8 cellular contexts compared by ENCODE assay signal in genomic region chr1:100353073-100353801, GRCh38. TPM values are rescaled to one million over a fixed set of nuclear protein-coding genes. Genes with fewer than 3 reads are reported as not detected.
DNase-seq lines count a peak whose midpoint lies in the region; ATAC-seq and TF ChIP-seq lines count a peak whose summit lies in the region.

No MANE protein-coding gene starts in this region.

- H3K4me3 ChIP-seq in effector memory CD4-positive, alpha-beta T cell (ENCODE audit: insufficient read depth, low read depth, low read length, poor library complexity, severe bottlenecking), result peak overlapping the region; percentile 99
- peak overlapping the region; percentile 96 for H3K4me3 ChIP-seq in mononuclear cell (ENCODE audit: low read length)
- H3K4me3 ChIP-seq in suprapubic skin, result peak overlapping the region; percentile 99

- no peak for TF ChIP-seq POLR2A in suprapubic skin (IDR thresholded peaks at IDR 0.05)

- no peaks in the 10 kb centered on the region for H3K9me3 ChIP-seq in effector memory CD4-positive, alpha-beta T cell (ENCODE audit: control insufficient read depth, low read length)
- no peaks in the 10 kb centered on the region for H3K9me3 ChIP-seq in mononuclear cell (ENCODE audit: low read depth, low read length)
- H3K9me3 ChIP-seq in suprapubic skin, result no peaks in the 10 kb centered on the region

- peak overlapping the region; percentile 96 for H3K27ac ChIP-seq in effector memory CD4-positive, alpha-beta T cell (ENCODE audit: insufficient read depth, low read length, poor library complexity, severe bottlenecking)
- H3K27ac ChIP-seq in suprapubic skin, result peak overlapping the region; percentile 92

- H3K27me3 ChIP-seq in effector memory CD4-positive, alpha-beta T cell (replicated peaks; ENCODE audit: control insufficient read depth, insufficient read depth, low read length, poor library complexity, severe bottlenecking), result no peaks in the 10 kb centered on the region
- no peaks in the 10 kb centered on the region for H3K27me3 ChIP-seq in mononuclear cell (ENCODE audit: insufficient read depth, low read length)
- H3K27me3 ChIP-seq in suprapubic skin, result no peaks in the 10 kb centered on the region

- DNase-seq in Daoy (ENCODE audit: low read depth) (peak; percentile 23), M059J (ENCODE audit: low read depth) (peak; percentile 50), suprapubic skin (ENCODE audit: low spot score in 2 of 2) (no peak), foreskin melanocyte (no peak)
- DNase-seq in activated CD4-positive, alpha-beta T cell treated with anti-CD3 and anti-CD28 coated beads, Interleukin-2, amount 10 ng/mL, durations not matched to agents 24 days and 14 days, result peak; percentile 83
- peak in 2 of 3 donors; percentile 14 to 19 for DNase-seq in effector memory CD4-positive, alpha-beta T cell

- no peak for TF ChIP-seq CTCF in suprapubic skin (IDR thresholded peaks at IDR 0.05)

- no peaks in the 10 kb centered on the region for H3K27me3 Mint-ChIP-seq in activated CD4-positive, alpha-beta T cell treated with anti-CD3 and anti-CD28 coated beads, Interleukin-2, amount 10 ng/mL, durations not matched to agents 24 days and 14 days

- no peaks in the 10 kb centered on the region for H3K9me3 Mint-ChIP-seq in activated CD4-positive, alpha-beta T cell treated with anti-CD3 and anti-CD28 coated beads, Interleukin-2, amount 10 ng/mL, durations not matched to agents 24 days and 14 days

- 2% methylated on average over 28 of the region's 28 CpGs for WGBS in suprapubic skin

- intact Hi-C loops in activated CD4-positive, alpha-beta T cell treated with anti-CD3 and anti-CD28 coated beads, Interleukin-2, amount 10 ng/mL, durations not matched to agents 24 days and 14 days (cut with micrococcal nuclease), result loop anchor here (2.0 to 10.0 kb wide), 5 partner anchors 106 to 884 kb away; partner anchors contain the start of genes DBT, EXTL2, GPR88 and S1PR1

- H3K4me1 Mint-ChIP-seq in activated CD4-positive, alpha-beta T cell treated with anti-CD3 and anti-CD28 coated beads, Interleukin-2, amount 10 ng/mL, durations not matched to agents 24 days and 14 days, result peaks cover 54% of the 10 kb centered on the region

- H3K4me3 Mint-ChIP-seq in activated CD4-positive, alpha-beta T cell treated with anti-CD3 and anti-CD28 coated beads, Interleukin-2, amount 10 ng/mL, durations not matched to agents 24 days and 14 days, result peak overlapping the region; percentile 96

- H3K4me1 ChIP-seq in effector memory CD4-positive, alpha-beta T cell (ENCODE audit: control insufficient read depth, insufficient read depth, low read length, poor library complexity, severe bottlenecking), result peaks cover 31% of the 10 kb centered on the region
- H3K4me1 ChIP-seq in mononuclear cell (ENCODE audit: insufficient read depth, low read length) (peaks cover 51% of the 10 kb centered on the region), suprapubic skin (peaks cover 39% of the 10 kb centered on the region)

- peak; percentile 27 for ATAC-seq in GM21717 (IDR thresholded peaks at IDR 0.05; ENCODE audit: unreplicated experiment)

- peaks cover 35% of the 10 kb centered on the region for H3K36me3 Mint-ChIP-seq in activated CD4-positive, alpha-beta T cell treated with anti-CD3 and anti-CD28 coated beads, Interleukin-2, amount 10 ng/mL, durations not matched to agents 24 days and 14 days (ENCODE audit: low read depth)

- TF ChIP-seq EP300 in suprapubic skin (IDR thresholded peaks at IDR 0.05), result no peak

- peaks cover 19% of the 10 kb centered on the region for H3K36me3 ChIP-seq in effector memory CD4-positive, alpha-beta T cell (ENCODE audit: control insufficient read depth, insufficient read depth, low read length)
- H3K36me3 ChIP-seq in suprapubic skin, result no peaks in the 10 kb centered on the region

- peak overlapping the region; percentile 98 for H3K27ac Mint-ChIP-seq in activated CD4-positive, alpha-beta T cell treated with anti-CD3 and anti-CD28 coated beads, Interleukin-2, amount 10 ng/mL, durations not matched to agents 24 days and 14 days

RNA-seq across cellular contexts. Expression of gene CDC14A, which starts 0.9 kb away (rescaled TPM):
- 4.6 and 5.1 TPM in 2 replicates for total RNA-seq in Daoy (2014; rRNA removed; shearing (Covaris generic))
- total RNA-seq in M059J (2014; rRNA removed; shearing (Covaris generic)), result 1.8 and 5.2 TPM in 2 replicates
- total RNA-seq in activated CD4-positive, alpha-beta T cell treated with anti-CD3 and anti-CD28 coated beads, Interleukin-2, amount 10 ng/mL, durations not matched to agents 24 days and 14 days, result 10.3 and 11.0 TPM in 2 replicates
- total RNA-seq in mononuclear cell (167 TPM), suprapubic skin (10 to 100 TPM in 3 of 4 donors, 1 to 10 TPM in 1; 9.9 to 22.8 (median 17.5) TPM)

Comparison
In these comparisons a context has a peak if more than half of its experiments do, and no peak if none do; other contexts are left out.
1. DNase-seq: peak in Daoy (single experiment), M059J (single experiment), activated CD4-positive, alpha-beta T cell treated with anti-CD3 and anti-CD28 coated beads, Interleukin-2, amount 10 ng/mL, durations not matched to agents 24 days and 14 days (single experiment) and effector memory CD4-positive, alpha-beta T cell (2 of 3); none in suprapubic skin (0 of 2) and foreskin melanocyte (single experiment).
2. Peak in every context shown above with its lines, with median percentiles within 50 percentile points of each other: H3K4me3 ChIP-seq.